ENCODE assay signal across 9 cellular contexts in the genomic region with DNA sequence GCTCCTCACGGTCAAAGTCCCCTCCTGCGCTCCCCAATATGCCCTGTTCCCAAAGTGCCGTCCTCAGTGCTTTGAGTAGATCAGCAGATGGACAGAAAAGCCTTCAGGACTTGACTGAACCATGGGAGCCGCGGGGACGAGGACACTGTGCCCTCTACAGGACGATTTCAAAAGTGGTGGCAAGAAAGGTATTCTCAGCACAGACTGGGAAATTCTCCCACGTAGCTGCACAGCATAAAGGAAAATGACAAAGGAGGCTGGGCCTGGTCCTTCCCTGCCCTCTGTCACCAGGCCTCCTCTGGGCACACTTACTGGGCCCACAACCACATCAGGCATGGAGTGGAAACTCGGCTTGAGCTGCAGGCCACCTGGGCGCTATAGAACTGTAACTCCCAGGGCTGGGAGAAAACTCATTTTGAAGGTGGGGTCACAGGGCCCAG. TPM values are rescaled to one million over a fixed set of nuclear protein-coding genes. Genes with fewer than 3 reads are reported as not detected.
DNase-seq lines count a peak whose midpoint lies in the region; ATAC-seq and TF ChIP-seq lines count a peak whose summit lies in the region.
"Had no signal": no experiment of that assay in that cellular context is flagged by ENCODE, and none has a peak within 500 bp of the region (broad histone marks: within the 10 kb centered on the region; RNA-seq: fewer than 3 reads in every experiment).

No MANE protein-coding gene starts in this region.

- H3K4me3 ChIP-seq in tibial artery = no peak overlapping the region

- no peaks in the 10 kb centered on the region for H3K27me3 Mint-ChIP-seq in neural crest cell (ENCODE audit: low read depth)
- H3K27me3 Mint-ChIP-seq: IgD-negative memory B cell had no signal

- no peaks in the 10 kb centered on the region for H3K36me3 Mint-ChIP-seq in neural crest cell (ENCODE audit: low read depth)
- H3K36me3 Mint-ChIP-seq: IgD-negative memory B cell had no signal

- DNase-seq in C1 segment of cervical spinal cord (lab: John Stamatoyannopoulos, UW) (peak in 10 of 14 donors; percentile 4 to 49 (median 18)), NOMO-1 (lab: John Stamatoyannopoulos, UW; ENCODE audit: unreplicated experiment in 2 of 2) (peak; percentile 78 to 90), fibroblast of gingiva (ENCODE audit: low read depth) (peak; percentile 57), neural crest cell (ENCODE audit: low read depth, low spot score) (peak; percentile 37), tibial artery (peak in 1 of 2 donors; percentile 59)
- peak; percentile 51 for DNase-seq in activated T-cell treated with anti-CD3 and anti-CD28 coated beads, Interleukin-2, amount 50 U/mL, for 1 hour

- ATAC-seq in GM18907 (IDR thresholded peaks at IDR 0.05; ENCODE audit: unreplicated experiment) (peak; percentile 84), HG03196 (IDR thresholded peaks at IDR 0.05; ENCODE audit: unreplicated experiment) (peak; percentile 52)

- no peak overlapping the region for H3K4me3 Mint-ChIP-seq in neural crest cell
- H3K4me3 Mint-ChIP-seq: IgD-negative memory B cell had no signal

- peaks cover 19% of the 10 kb centered on the region for H3K4me1 Mint-ChIP-seq in neural crest cell

- no peak overlapping the region for H3K27ac ChIP-seq in tibial artery

- no peaks in the 10 kb centered on the region for H3K36me3 ChIP-seq in tibial artery

- intact Hi-C loops in tibial artery (cut with DNase I; ENCODE audit: low total_unique reads) = no loop called here

- TF ChIP-seq CTCF in neural crest cell (conservative IDR thresholded peaks at IDR 0.05) (peak; percentile 68), tibial artery (IDR thresholded peaks at IDR 0.05) (peak; percentile 53 to 56)

- peaks cover 0 to 8% (median 0%) of the 10 kb centered on the region in 4 donors for H3K4me1 ChIP-seq in tibial artery

- no peak overlapping the region for H3K27ac Mint-ChIP-seq in neural crest cell (ENCODE audit: unreplicated experiment)

- H3K27me3 ChIP-seq in tibial artery = no peaks in the 10 kb centered on the region

- H3K9me3 Mint-ChIP-seq in neural crest cell = peaks cover 2% of the 10 kb centered on the region
- H3K9me3 Mint-ChIP-seq: IgD-negative memory B cell had no signal

- no peaks in the 10 kb centered on the region for H3K9me3 ChIP-seq in tibial artery

RNA-seq across cellular contexts. Expression of a gene that starts 16.7 kb away (rescaled TPM):
- 23.5 and 28.1 TPM in 2 replicates for total RNA-seq in neural crest cell
